ENCODE assay signal across 17 cellular contexts in the genomic region with DNA sequence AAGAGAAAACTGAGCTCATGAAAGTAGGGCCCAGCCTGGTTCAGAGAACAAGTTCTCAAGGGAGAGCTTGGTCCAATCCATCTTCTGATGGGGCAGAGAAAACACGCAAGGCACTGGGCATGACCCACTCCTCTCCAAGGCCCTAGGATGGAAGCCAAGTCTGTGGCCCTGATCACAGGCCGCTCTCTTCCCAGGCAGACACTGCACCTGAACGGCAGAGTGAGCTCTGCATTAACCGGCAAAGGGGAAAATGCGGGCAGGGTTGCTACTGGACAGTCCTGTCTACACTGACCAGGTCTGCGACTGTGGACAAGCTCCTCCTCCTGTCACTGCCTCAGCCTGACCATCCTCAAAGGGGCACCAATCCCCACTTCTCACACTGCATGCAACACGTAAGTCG.
"Had no signal": no experiment of that assay in that cellular context is flagged by ENCODE, and none has a peak within 500 bp of the region (broad histone marks: within the 10 kb centered on the region; RNA-seq: fewer than 3 reads in every experiment).

No MANE protein-coding gene starts in this region.

- H3K27me3 ChIP-seq: thyroid gland had no signal

- H3K4me3 Mint-ChIP-seq: activated CD4-positive, alpha-beta memory T cell treated with anti-CD3 and anti-CD28 coated beads for 36 hours; activated naive CD4-positive, alpha-beta T cell treated with anti-CD3 and anti-CD28 coated beads for 36 hours; neural crest cell had no signal

- H3K4me1 Mint-ChIP-seq: neural crest cell had no signal

- H3K9me3 ChIP-seq: thyroid gland had no signal

- H3K27ac Mint-ChIP-seq: activated CD4-positive, alpha-beta memory T cell treated with anti-CD3 and anti-CD28 coated beads for 36 hours; activated naive CD4-positive, alpha-beta T cell treated with anti-CD3 and anti-CD28 coated beads for 36 hours had no signal

- H3K27ac ChIP-seq: coronary artery, parathyroid adenoma, thyroid gland had no signal

- DNase-seq: activated CD4-positive, alpha-beta memory T cell treated with anti-CD3 and anti-CD28 coated beads for 36 hours; activated CD4-positive, CD25-positive, alpha-beta regulatory T cell treated with anti-CD3 and anti-CD28 coated beads, Interleukin-2, amount 50 U/mL, for 72 hours; activated CD8-positive, alpha-beta memory T cell treated with anti-CD3 and anti-CD28 coated beads, Interleukin-2, amount 50 U/mL, for 4 hours; activated naive CD4-positive, alpha-beta T cell treated with anti-CD3 and anti-CD28 coated beads for 36 hours; central memory CD4-positive, alpha-beta T cell; effector CD4-positive, alpha-beta T cell; foreskin melanocyte; left ventricle myocardium superior; mesendoderm; stimulated activated CD4-positive, alpha-beta T cell treated with anti-CD3 and anti-CD28 coated beads, Interleukin-4, amount 100 ng/mL, for 4 hours; T-helper 9 cell; thyroid gland had no signal

- H3K9me3 Mint-ChIP-seq: activated CD4-positive, alpha-beta memory T cell treated with anti-CD3 and anti-CD28 coated beads for 36 hours; activated naive CD4-positive, alpha-beta T cell treated with anti-CD3 and anti-CD28 coated beads for 36 hours; neural crest cell had no signal

- H3K27me3 Mint-ChIP-seq: activated CD4-positive, alpha-beta memory T cell treated with anti-CD3 and anti-CD28 coated beads for 36 hours had no signal

- H3K4me1 ChIP-seq: parathyroid adenoma had no signal

- H3K4me3 ChIP-seq: coronary artery, thyroid gland had no signal

- FAIRE-seq: endothelial cell of umbilical vein, keratinocyte had no signal
